In the genomic region with DNA sequence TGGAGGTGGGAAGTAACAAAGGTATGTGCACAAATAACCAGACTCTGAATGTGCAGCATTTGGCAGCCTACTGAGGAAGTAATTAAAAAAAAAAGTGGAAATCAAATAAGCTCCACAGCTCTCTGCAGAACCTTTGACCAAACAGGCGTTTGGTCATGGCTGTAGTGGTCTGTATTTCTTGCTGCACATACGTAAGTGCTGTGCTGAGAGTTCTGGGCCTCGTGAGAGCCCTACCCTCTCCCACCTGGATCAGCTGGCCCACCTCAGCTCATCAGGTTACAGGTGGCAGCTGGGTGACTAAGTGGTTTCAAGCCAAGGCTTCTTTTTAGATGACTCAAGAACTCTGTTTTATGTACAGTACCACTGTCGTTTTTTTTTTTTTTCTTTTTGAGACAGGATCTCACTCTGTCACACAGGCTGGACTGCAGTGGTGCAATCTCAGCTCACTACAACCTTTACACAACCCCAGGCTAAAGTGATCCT, we compare ENCODE assay signal across 16 cellular contexts.
A peak's percentile ranks its signal among the peaks of the same experiment; 100 is the strongest.
DNase-seq lines count a peak whose midpoint lies in the region; ATAC-seq and TF ChIP-seq lines count a peak whose summit lies in the region.
"Had no signal": no experiment of that assay in that cellular context is flagged by ENCODE, and none has a peak within 500 bp of the region (broad histone marks: within the 10 kb centered on the region; RNA-seq: fewer than 3 reads in every experiment).

No MANE protein-coding gene starts in this region.

- H3K27ac Mint-ChIP-seq in activated CD4-positive, alpha-beta memory T cell treated with anti-CD3 and anti-CD28 coated beads, Interleukin-2, amount 10 ng/mL, durations not matched to agents 7 days and 5 days: peak overlapping the region; percentile 32
- H3K27ac Mint-ChIP-seq: brain had no signal

- H3K79me2 ChIP-seq in SK-N-SH (ENCODE audit: insufficient read depth): no peaks in the 10 kb centered on the region

- H3K4me1 ChIP-seq in SK-N-SH (ENCODE audit: control insufficient read depth in 1 of 2, insufficient read depth in 2 of 2, low read depth in 1 of 2, low read length in 1 of 2) (peaks cover 0 to 2% of the 10 kb centered on the region in 2 experiments; a peak in 1 of 4 replicates), mucosa of rectum (ENCODE audit: control insufficient read depth in 2 of 2, insufficient read depth in 2 of 2, low read length in 2 of 2) (peaks cover 20 to 31% of the 10 kb centered on the region in 2 donors), mesenchymal stem cell (ENCODE audit: control insufficient read depth, insufficient read depth, low read depth, low read length) (no peaks in the 10 kb centered on the region)

- no peaks in the 10 kb centered on the region for H3K27me3 Mint-ChIP-seq in activated CD4-positive, alpha-beta memory T cell treated with anti-CD3 and anti-CD28 coated beads, Interleukin-2, amount 10 ng/mL, durations not matched to agents 7 days and 5 days

- H3K4me3 ChIP-seq in SK-N-SH (ENCODE audit: low read depth in 2 of 2, low read length in 1 of 2): no peak overlapping the region
- H3K4me3 ChIP-seq in mucosa of rectum (ENCODE audit: low read length in 2 of 2): no peak overlapping the region
- no peak overlapping the region for H3K4me3 ChIP-seq in mesenchymal stem cell (ENCODE audit: insufficient read depth in 1 of 2, low read depth in 1 of 2, low read length in 2 of 2)

- no peak overlapping the region for H2BK15ac ChIP-seq in mesenchymal stem cell (ENCODE audit: low read depth, poor library complexity, severe bottlenecking)

- no peaks in the 10 kb centered on the region for H3K27me3 ChIP-seq in SK-N-SH (ENCODE audit: insufficient read depth)
- no peaks in the 10 kb centered on the region for H3K27me3 ChIP-seq in mucosa of rectum (ENCODE audit: control insufficient read depth in 2 of 2, insufficient read depth in 2 of 2, low read length in 2 of 2)
- H3K27me3 ChIP-seq in mesenchymal stem cell (ENCODE audit: control insufficient read depth in 1 of 2, insufficient read depth in 1 of 2, low read length in 2 of 2): no peaks in the 10 kb centered on the region

- H2AK5ac ChIP-seq in mesenchymal stem cell (ENCODE audit: low read length, severe bottlenecking): no peak overlapping the region

- H4K8ac ChIP-seq in mesenchymal stem cell (ENCODE audit: low read length): no peak overlapping the region

- H3K27ac ChIP-seq in SK-N-SH (ENCODE audit: low read depth in 2 of 2, low read length in 1 of 2) (no peak overlapping the region), mucosa of rectum (ENCODE audit: low read depth in 2 of 2, low read length in 2 of 2) (peak overlapping the region; percentile 80 to 82), mesenchymal stem cell (ENCODE audit: low read length, poor library complexity, severe bottlenecking) (no peak overlapping the region)

- no peaks in the 10 kb centered on the region for H4K20me1 ChIP-seq in SK-N-SH (ENCODE audit: insufficient read depth)

- H3K4me2 ChIP-seq in SK-N-SH (no peak overlapping the region), mesenchymal stem cell (ENCODE audit: low read length, poor library complexity, severe bottlenecking) (no peak overlapping the region)

- H2BK120ac ChIP-seq in mesenchymal stem cell (ENCODE audit: low read depth, low read length): no peak overlapping the region

- H3K23ac ChIP-seq in mesenchymal stem cell (ENCODE audit: low read length in 2 of 2): no peak overlapping the region

- H3K18ac ChIP-seq in mesenchymal stem cell (ENCODE audit: low read depth in 1 of 2, low read length in 2 of 2): no peak overlapping the region

- H3K9me3 ChIP-seq in SK-N-SH (no peaks in the 10 kb centered on the region), mucosa of rectum (ENCODE audit: control insufficient read depth in 2 of 2, low read length in 2 of 2) (no peaks in the 10 kb centered on the region), mesenchymal stem cell (ENCODE audit: control insufficient read depth, low read length) (no peaks in the 10 kb centered on the region)

- POLR2A ChIA-PET in SK-N-SH (lab: Yijun Ruan, JAX): no interaction called here
- POLR2A ChIA-PET in activated CD4-positive, alpha-beta memory T cell treated with anti-CD3 and anti-CD28 coated beads, Interleukin-2, amount 10 ng/mL, durations not matched to agents 7 days and 5 days (lab: Charles Lee): interaction anchor here (0.6 to 1.5 kb wide), 5 partner anchors 9 to 181 kb away, joined by 3 to 7 read pairs (median 3); no protein-coding TSS in a partner anchor

- H3K36me3 Mint-ChIP-seq in activated CD4-positive, alpha-beta memory T cell treated with anti-CD3 and anti-CD28 coated beads, Interleukin-2, amount 10 ng/mL, durations not matched to agents 7 days and 5 days (ENCODE audit: low read depth): peaks cover 15% of the 10 kb centered on the region
- H3K36me3 Mint-ChIP-seq: brain had no signal

- H2AFZ ChIP-seq in SK-N-SH (ENCODE audit: low read depth) (no peak overlapping the region), mesenchymal stem cell (ENCODE audit: low read depth, low read length) (no peak overlapping the region)

- no peaks in the 10 kb centered on the region for H3F3A ChIP-seq in SK-N-SH (replicated peaks; ENCODE audit: insufficient read depth)

- H3K9ac ChIP-seq in SK-N-SH (no peak overlapping the region), mucosa of rectum (ENCODE audit: low read depth in 1 of 2, low read length in 2 of 2) (peak overlapping the region in 1 of 2 donors; percentile 44), mesenchymal stem cell (ENCODE audit: low read length) (no peak overlapping the region)

- H3K9me3 Mint-ChIP-seq in activated CD4-positive, alpha-beta memory T cell treated with anti-CD3 and anti-CD28 coated beads, Interleukin-2, amount 10 ng/mL, durations not matched to agents 7 days and 5 days: peaks cover 7% of the 10 kb centered on the region

- H3K4ac ChIP-seq in mesenchymal stem cell (ENCODE audit: low read depth in 1 of 2, low read length in 2 of 2): no peak overlapping the region

- H3K14ac ChIP-seq in mesenchymal stem cell (ENCODE audit: low read length in 2 of 2): no peak overlapping the region

- 55% methylated on average over 4 of the region's 4 CpGs for WGBS in SK-N-SH (ENCODE audit: low lambda C conversion rate)
- WGBS in mesenchymal stem cell: 90% methylated on average over 3 of the region's 4 CpGs

- TF ChIP-seq RAD21 in SK-N-SH (IDR thresholded peaks at IDR 0.05; ENCODE audit: low read length): no peak

- DNase-seq in SK-N-SH (no peak), DMS153 treated with DMSO at 0.1 percent for 48 hours (lab: John Stamatoyannopoulos, UW; ENCODE audit: unreplicated experiment) (peak; percentile 14), mesenchymal stem cell (no peak), hippocampal formation (lab: John Stamatoyannopoulos, UW) (no peak)
- DNase-seq in activated CD4-positive, alpha-beta memory T cell treated with anti-CD3 and anti-CD28 coated beads, Interleukin-2, amount 10 ng/mL, durations not matched to agents 7 days and 5 days: no peak
- DNase-seq: activated effector memory CD4-positive, alpha-beta T cell treated with Interleukin-2 at 50 U/mL for 16 hours; DMS 273 treated with DMSO at 0.1 percent for 48 hours; MV-4-11; NCI-H345; stimulated activated naive CD4-positive, alpha-beta T cell had no signal

- H3K79me1 ChIP-seq in mesenchymal stem cell (replicated peaks; ENCODE audit: low read length, poor library complexity, severe bottlenecking): no peaks in the 10 kb centered on the region

- H3K4me3 Mint-ChIP-seq in activated CD4-positive, alpha-beta memory T cell treated with anti-CD3 and anti-CD28 coated beads, Interleukin-2, amount 10 ng/mL, durations not matched to agents 7 days and 5 days: no peak overlapping the region
- H3K4me3 Mint-ChIP-seq: brain; T-helper 1 cell treated with Interleukin-12 subunit alpha and Interleukin-12 subunit beta and Interleukin-4 antibody, amounts not matched to agents 30 μg/mL and 1 μg/mL, for 36 hours had no signal

- CTCF ChIA-PET in SK-N-SH (lab: Yijun Ruan, JAX): no interaction called here
- CTCF ChIA-PET in activated CD4-positive, alpha-beta memory T cell treated with anti-CD3 and anti-CD28 coated beads, Interleukin-2, amount 10 ng/mL, durations not matched to agents 7 days and 5 days (lab: Charles Lee): no interaction called here

- peaks cover 54% of the 10 kb centered on the region for H3K4me1 Mint-ChIP-seq in activated CD4-positive, alpha-beta memory T cell treated with anti-CD3 and anti-CD28 coated beads, Interleukin-2, amount 10 ng/mL, durations not matched to agents 7 days and 5 days
- H3K4me1 Mint-ChIP-seq: brain had no signal

- H4K91ac ChIP-seq in mesenchymal stem cell (ENCODE audit: low read length): no peak overlapping the region

- no peak overlapping the region for H2BK5ac ChIP-seq in mesenchymal stem cell (ENCODE audit: low read depth, low read length, poor library complexity, severe bottlenecking)

- H2BK12ac ChIP-seq in mesenchymal stem cell (ENCODE audit: low read length in 2 of 2): no peak overlapping the region

- ATAC-seq in SK-N-SH treated with all-trans-retinoic acid at 6 μM for 48 hours (no peak), GM18909 (IDR thresholded peaks at IDR 0.05; ENCODE audit: poor library complexity, unreplicated experiment) (no peak)
- ATAC-seq: HepG2 had no signal

- H3K36me3 ChIP-seq in SK-N-SH (replicated peaks in 1 of 2; ENCODE audit: control insufficient read depth in 1 of 2, insufficient read depth in 2 of 2, low read length in 1 of 2) (no peaks in the 10 kb centered on the region), mucosa of rectum (ENCODE audit: control insufficient read depth in 2 of 2, insufficient read depth in 2 of 2, low read length in 2 of 2) (no peaks in the 10 kb centered on the region), mesenchymal stem cell (ENCODE audit: control insufficient read depth in 1 of 2, insufficient read depth in 2 of 2, low read depth in 1 of 2, low read length in 2 of 2) (no peaks in the 10 kb centered on the region)

- no peak for TF ChIP-seq EP300 in SK-N-SH (IDR thresholded peaks at IDR 0.05; ENCODE audit: borderline replicate concordance in 1 of 2, low read depth in 1 of 2, low read length in 1 of 2)

- no peak for TF ChIP-seq CTCF in SK-N-SH (IDR thresholded peaks at IDR 0.05)

- H3K9me2 ChIP-seq in SK-N-SH: no peaks in the 10 kb centered on the region

TF ChIP-seq in SK-N-SH, 30 proteins besides CTCF, POLR2A, EP300 and RAD21:
- TF ChIP-seq TCF12 (IDR thresholded peaks at IDR 0.05) (peak; percentile 54), ELF1 (IDR thresholded peaks at IDR 0.05) (no peak)

TF ChIP-seq in SK-N-SH treated with all-trans-retinoic acid at 6 μM for 48 hours, 23 proteins besides CTCF, POLR2A, EP300 and RAD21 (continues in another document):
- no peak for TF ChIP-seq SNAI2 (CRISPR knock-in tag; IDR thresholded peaks at IDR 0.05)
- TF ChIP-seq, protein P1, sequence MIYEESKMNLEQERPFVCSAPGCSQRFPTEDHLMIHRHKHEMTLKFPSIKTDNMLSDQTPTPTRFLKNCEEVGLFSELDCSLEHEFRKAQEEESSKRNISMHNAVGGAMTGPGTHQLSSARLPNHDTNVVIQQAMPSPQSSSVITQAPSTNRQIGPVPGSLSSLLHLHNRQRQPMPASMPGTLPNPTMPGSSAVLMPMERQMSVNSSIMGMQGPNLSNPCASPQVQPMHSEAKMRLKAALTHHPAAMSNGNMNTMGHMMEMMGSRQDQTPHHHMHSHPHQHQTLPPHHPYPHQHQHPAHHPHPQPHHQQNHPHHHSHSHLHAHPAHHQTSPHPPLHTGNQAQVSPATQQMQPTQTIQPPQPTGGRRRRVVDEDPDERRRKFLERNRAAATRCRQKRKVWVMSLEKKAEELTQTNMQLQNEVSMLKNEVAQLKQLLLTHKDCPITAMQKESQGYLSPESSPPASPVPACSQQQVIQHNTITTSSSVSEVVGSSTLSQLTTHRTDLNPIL (CRISPR knock-in tag; IDR thresholded peaks at IDR 0.05; ENCODE audit: low read depth): no peak

Comparison
In these comparisons a context has a peak if more than half of its experiments do, and no peak if none do; other contexts are left out.
1. H3K27ac ChIP-seq: peak in mucosa of rectum (2 of 2); none in SK-N-SH (0 of 2) and mesenchymal stem cell (single experiment).